In the genomic region with DNA sequence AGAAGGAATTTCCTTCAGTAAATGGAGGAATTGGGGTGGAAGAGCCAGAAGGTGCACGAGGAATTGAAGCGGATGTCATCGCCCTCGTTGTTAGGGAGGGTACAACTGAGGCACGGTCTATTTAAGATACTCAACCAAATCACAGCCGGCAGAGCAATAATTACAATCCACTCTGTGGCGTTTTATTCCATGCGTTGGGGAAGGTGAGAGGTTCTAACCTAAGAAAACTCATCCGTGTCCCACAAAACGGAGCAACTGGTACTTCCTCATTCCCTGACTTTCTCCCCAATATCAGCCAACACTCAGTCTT, we compare ENCODE assay signal across 9 cellular contexts. TPM values are rescaled to one million over a fixed set of nuclear protein-coding genes. Genes with fewer than 3 reads are reported as not detected.
A peak's percentile ranks its signal among the peaks of the same experiment; 100 is the strongest.
DNase-seq lines count a peak whose midpoint lies in the region; ATAC-seq, FAIRE-seq and TF ChIP-seq lines count a peak whose summit lies in the region.
"Had no signal": no experiment of that assay in that cellular context is flagged by ENCODE, and none has a peak within 500 bp of the region (broad histone marks: within the 10 kb centered on the region; RNA-seq: fewer than 3 reads in every experiment).

No MANE protein-coding gene starts in this region.

- 24% methylated on average over 10 of the region's 10 CpGs; no CpG with 5 or more reads in 1 of the 2 experiments for WGBS in H1 (ENCODE audit: extremely low coverage in 1 of 2, insufficient coverage in 1 of 2, insufficient read length in 1 of 2, insufficient replicate concordance in 2 of 2, low coverage in 1 of 2, low lambda C conversion rate in 2 of 2, missing lambda C conversion rate in 1 of 2), 2 experiments
- no CpG with 5 or more reads among the region's 10 CpGs for WGBS in neuronal stem cell (ENCODE audit: extremely low coverage in 2 of 2, insufficient read length in 2 of 2, insufficient replicate concordance in 1 of 2), 2 donors

- H3K4me2 ChIP-seq in OCI-LY1 (ENCODE audit: low read length) = peak overlapping the region; percentile 60
- peak overlapping the region; percentile 70 to 74 for H3K4me2 ChIP-seq in H1 (ENCODE audit: insufficient read depth in 1 of 2, low read depth in 2 of 2, low read length in 2 of 2)
- peak overlapping the region; percentile 35 for H3K4me2 ChIP-seq in neuronal stem cell (ENCODE audit: insufficient read depth, low read length, poor library complexity, severe bottlenecking)

- no peak for DNase-seq in CD4-positive, CD25-positive, alpha-beta regulatory T cell
- DNase-seq in H1 (ENCODE audit: low read depth in 1 of 2, low spot score in 2 of 2) (no peak), neuronal stem cell (ENCODE audit: low spot score) (no peak), superior temporal gyrus (ENCODE audit: extremely low spot score) (no peak), NCI-H1436 (lab: John Stamatoyannopoulos, UW) (no peak)
- no peak for DNase-seq in activated effector memory CD4-positive, alpha-beta T cell treated with Interleukin-2 at 50 U/mL for 16 hours

- no peak overlapping the region for H2AK5ac ChIP-seq in H1 (ENCODE audit: low read depth, low read length)
- H2AK5ac ChIP-seq in neuronal stem cell (ENCODE audit: low read depth, low read length) = no peak overlapping the region

- peak overlapping the region; percentile 62 for H3K27ac ChIP-seq in CD4-positive, CD25-positive, alpha-beta regulatory T cell (ENCODE audit: insufficient read depth, low read length, poor library complexity, severe bottlenecking)
- H3K27ac ChIP-seq in OCI-LY1 (ENCODE audit: low read depth, low read length, poor library complexity, severe bottlenecking) = no peak overlapping the region
- no peak overlapping the region for H3K27ac ChIP-seq in H1 (ENCODE audit: low read depth, low read length)
- no peak overlapping the region for H3K27ac ChIP-seq in neuronal stem cell (replicated peaks; ENCODE audit: low read length)

- no peak overlapping the region for H3K23ac ChIP-seq in H1 (ENCODE audit: insufficient read length)
- H3K23ac ChIP-seq in neuronal stem cell (ENCODE audit: low read depth, low read length, poor library complexity) = no peak overlapping the region

- no peak for TF ChIP-seq CTCF in OCI-LY1 (IDR thresholded peaks at IDR 0.05; ENCODE audit: low read length)
- TF ChIP-seq CTCF in H1 (IDR thresholded peaks at IDR 0.05; ENCODE audit: control extremely low read depth in 1 of 3, insufficient read depth in 1 of 3, low read depth in 1 of 3, low read length in 3 of 3) = no peak

- H3K4me3 Mint-ChIP-seq in CD4-positive, CD25-positive, alpha-beta regulatory T cell = peak overlapping the region; percentile 88 to 95 (median 90)

- CTCF ChIA-PET in H1 (lab: Charles Lee; ENCODE audit: partially characterized antibody) = interaction anchor here (0.7 to 4.0 kb wide), 31 partner anchors 10 to 255 kb away, joined by 3 to 24 read pairs (median 3); no protein-coding TSS in a partner anchor

- H3K27ac Mint-ChIP-seq in CD4-positive, CD25-positive, alpha-beta regulatory T cell = peak overlapping the region; percentile 69 to 76 (median 76)

- H3K27me3 ChIP-seq in CD4-positive, CD25-positive, alpha-beta regulatory T cell (ENCODE audit: control insufficient read depth, insufficient read depth, low read length) = peaks cover 27% of the 10 kb centered on the region
- H3K27me3 ChIP-seq in OCI-LY1 (ENCODE audit: insufficient read depth, low read length) (no peaks in the 10 kb centered on the region; the same call in 1 of the 2 replicates), H1 (replicated peaks in 1 of 4; ENCODE audit: control insufficient read depth in 3 of 4, extremely low read depth in 1 of 4, insufficient read depth in 3 of 4, low read length in 3 of 4) (no peaks in the 10 kb centered on the region), neuronal stem cell (ENCODE audit: control insufficient read depth in 3 of 3, insufficient read depth in 3 of 3, low read depth in 1 of 3, low read length in 3 of 3) (peaks cover 0 to 29% (median 4%) of the 10 kb centered on the region in 3 experiments)

- peak overlapping the region; percentile 76; the same call in 1 of the 2 replicates for H2BK5ac ChIP-seq in H1 (ENCODE audit: low read depth, low read length)
- H2BK5ac ChIP-seq in neuronal stem cell (ENCODE audit: low read length) = no peak overlapping the region

- H4K20me1 ChIP-seq in OCI-LY1 (ENCODE audit: insufficient read depth, low read length) (no peaks in the 10 kb centered on the region), H1 (replicated peaks in 1 of 2; ENCODE audit: control insufficient read depth in 1 of 2, insufficient read depth in 2 of 2, low read length in 2 of 2) (peaks cover 8 to 13% of the 10 kb centered on the region in 2 experiments)

- no peak for TF ChIP-seq POLR2A in H1 (IDR thresholded peaks at IDR 0.05; ENCODE audit: control extremely low read depth in 1 of 2, low read depth in 2 of 2, low read length in 2 of 2)

- H2BK20ac ChIP-seq in H1 (ENCODE audit: low read length) = no peak overlapping the region

- H3K56ac ChIP-seq in H1 (replicated peaks; ENCODE audit: insufficient read length, low read depth, low read length) = no peak overlapping the region

- POLR2A ChIA-PET in H1 (lab: Charles Lee; ENCODE audit: partially characterized antibody) = interaction anchor here (0.6 to 3.6 kb wide), 16 partner anchors 13 to 287 kb away, joined by 3 to 19 read pairs (median 3); a partner anchor contains a TSS

- no peaks in the 10 kb centered on the region for H3F3A ChIP-seq in OCI-LY1 (ENCODE audit: insufficient read depth, low read length)

- no peak overlapping the region for H2BK120ac ChIP-seq in H1 (replicated peaks; ENCODE audit: low read depth, low read length)
- no peak overlapping the region for H2BK120ac ChIP-seq in neuronal stem cell (ENCODE audit: low read depth, low read length)

- H3K9me2 ChIP-seq in OCI-LY1 (ENCODE audit: low read depth, low read length) = no peaks in the 10 kb centered on the region

- H2AFZ ChIP-seq in OCI-LY1 (ENCODE audit: low read length) (peak overlapping the region; percentile 89; the same call in 1 of the 2 replicates), H1 (ENCODE audit: low read length) (peak overlapping the region; percentile 87), neuronal stem cell (ENCODE audit: low read length) (peak overlapping the region; percentile 94)

- ATAC-seq in CD4-positive, CD25-positive, alpha-beta regulatory T cell (ENCODE audit: low read depth in 2 of 2) = no peak
- no peak for ATAC-seq in HG03354 (IDR thresholded peaks at IDR 0.05; ENCODE audit: poor library complexity, severe bottlenecking, unreplicated experiment)

- peak overlapping the region; percentile 64 for H3K9ac ChIP-seq in OCI-LY1 (ENCODE audit: low read length)
- peak overlapping the region in 1 of 4 experiments; percentile 8; a peak in 1 of 7 replicates for H3K9ac ChIP-seq in H1 (replicated peaks in 1 of 4; ENCODE audit: extremely low read depth in 1 of 4, low read depth in 3 of 4, low read length in 3 of 4)
- H3K9ac ChIP-seq in neuronal stem cell (ENCODE audit: low read depth, low read length, poor library complexity) = no peak overlapping the region

- H2BK12ac ChIP-seq in H1 (ENCODE audit: low read depth, low read length) (no peak overlapping the region), neuronal stem cell (ENCODE audit: low read length) (no peak overlapping the region)

- peaks cover 39% of the 10 kb centered on the region for H3K27me3 Mint-ChIP-seq in CD4-positive, CD25-positive, alpha-beta regulatory T cell

- no peaks in the 10 kb centered on the region for H3K79me2 ChIP-seq in OCI-LY1 (ENCODE audit: insufficient read depth, low read length)
- peaks cover 14 to 31% of the 10 kb centered on the region in 2 experiments for H3K79me2 ChIP-seq in H1 (ENCODE audit: control insufficient read depth in 1 of 2, insufficient read depth in 2 of 2, low read length in 2 of 2)

- no peak overlapping the region for H2BK15ac ChIP-seq in H1 (ENCODE audit: low read length)
- H2BK15ac ChIP-seq in neuronal stem cell (ENCODE audit: low read length) = peak overlapping the region; percentile 7

- no peaks in the 10 kb centered on the region for H3K36me3 ChIP-seq in CD4-positive, CD25-positive, alpha-beta regulatory T cell (ENCODE audit: control insufficient read depth, insufficient read depth, low read length)
- H3K36me3 ChIP-seq in OCI-LY1 (ENCODE audit: insufficient read depth, low read length) = peaks cover 6% of the 10 kb centered on the region; the same call in 1 of the 2 replicates
- peaks cover 0 to 7% (median 0%) of the 10 kb centered on the region in 4 experiments; a peak in 2 of 8 replicates for H3K36me3 ChIP-seq in H1 (ENCODE audit: control insufficient read depth in 2 of 4, insufficient read depth in 4 of 4, low read length in 3 of 4)
- no peaks in the 10 kb centered on the region for H3K36me3 ChIP-seq in neuronal stem cell (replicated peaks in 1 of 2; ENCODE audit: control insufficient read depth in 2 of 2, insufficient read depth in 2 of 2, low read length in 2 of 2)

- no peak overlapping the region for H4K5ac ChIP-seq in H1 (ENCODE audit: insufficient read length, low read depth, low read length)

- H3K79me1 ChIP-seq in H1 (ENCODE audit: low read depth, low read length) (peaks cover 11% of the 10 kb centered on the region), neuronal stem cell (ENCODE audit: low read depth, low read length) (no peaks in the 10 kb centered on the region)

- H3K4me3 ChIP-seq in CD4-positive, CD25-positive, alpha-beta regulatory T cell (ENCODE audit: low read depth, low read length) = peak overlapping the region; percentile 79
- H3K4me3 ChIP-seq in OCI-LY1 (ENCODE audit: low read depth, low read length, poor library complexity, severe bottlenecking) (peak overlapping the region; percentile 68), H1 (ENCODE audit: extremely low read depth in 1 of 4, insufficient read depth in 2 of 4, low read depth in 3 of 4, low read length in 4 of 4) (peak overlapping the region; percentile 35 to 96 (median 44)), neuronal stem cell (ENCODE audit: low read length in 2 of 2) (peak overlapping the region; percentile 71 to 75)

- FAIRE-seq in H1 (lab: Jason Lieb, UNC) = no peak

- H3K9me3 ChIP-seq in CD4-positive, CD25-positive, alpha-beta regulatory T cell (ENCODE audit: control insufficient read depth in 2 of 2, low read length in 2 of 2) = no peaks in the 10 kb centered on the region
- H3K9me3 ChIP-seq in OCI-LY1 (ENCODE audit: low read length) (no peaks in the 10 kb centered on the region), H1 (ENCODE audit: insufficient read depth in 2 of 2, low read depth in 1 of 2, low read length in 1 of 2) (no peaks in the 10 kb centered on the region), neuronal stem cell (replicated peaks in 1 of 2; ENCODE audit: control insufficient read depth in 2 of 2, insufficient read depth in 1 of 2, low read depth in 1 of 2, low read length in 2 of 2) (no peaks in the 10 kb centered on the region)

- peaks cover 17% of the 10 kb centered on the region for H3K4me1 ChIP-seq in CD4-positive, CD25-positive, alpha-beta regulatory T cell (ENCODE audit: control insufficient read depth, insufficient read depth, low read length, poor library complexity, severe bottlenecking)
- peaks cover 18% of the 10 kb centered on the region for H3K4me1 ChIP-seq in OCI-LY1 (ENCODE audit: insufficient read depth, low read length, severe bottlenecking)
- peaks cover 6 to 12% (median 9%) of the 10 kb centered on the region in 4 experiments; a peak in 6 of 7 replicates for H3K4me1 ChIP-seq in H1 (replicated peaks in 1 of 4; ENCODE audit: control insufficient read depth in 3 of 4, insufficient read depth in 4 of 4, low read length in 3 of 4)
- H3K4me1 ChIP-seq in neuronal stem cell (ENCODE audit: control insufficient read depth in 2 of 2, insufficient read depth in 1 of 2, low read depth in 1 of 2, low read length in 2 of 2) = peaks cover 0 to 9% of the 10 kb centered on the region in 2 donors

- H3K18ac ChIP-seq in H1 (ENCODE audit: extremely low read depth, low read length) (peak overlapping the region; percentile 60; the same call in 1 of the 2 replicates), neuronal stem cell (ENCODE audit: low read length) (no peak overlapping the region)

- H3K9me3 Mint-ChIP-seq in CD4-positive, CD25-positive, alpha-beta regulatory T cell = peaks cover 0 to 6% (median 0%) of the 10 kb centered on the region in 7 donors

- H4K91ac ChIP-seq in H1 (replicated peaks; ENCODE audit: insufficient read length, low read length) = no peak overlapping the region
- no peak overlapping the region for H4K91ac ChIP-seq in neuronal stem cell (ENCODE audit: low read depth, low read length, poor library complexity)

- H3K36me3 Mint-ChIP-seq in CD4-positive, CD25-positive, alpha-beta regulatory T cell = no peaks in the 10 kb centered on the region

- H4K8ac ChIP-seq in H1 (ENCODE audit: extremely low read depth, insufficient read depth, low read length) (no peak overlapping the region), neuronal stem cell (ENCODE audit: low read depth, low read length) (no peak overlapping the region)

- H3K4ac ChIP-seq in H1 (replicated peaks; ENCODE audit: insufficient read length, low read depth, low read length) = no peak overlapping the region
- no peak overlapping the region for H3K4ac ChIP-seq in neuronal stem cell (ENCODE audit: low read length)

- no peak overlapping the region for H3K14ac ChIP-seq in H1 (ENCODE audit: insufficient read length)
- H3K14ac ChIP-seq in neuronal stem cell (ENCODE audit: low read length) = no peak overlapping the region

- no peak for TF ChIP-seq RAD21 in H1 (IDR thresholded peaks at IDR 0.05 in 1 of 2, conservative IDR thresholded peaks at IDR 0.05 in 1 of 2; ENCODE audit: low read depth in 2 of 2, low read length in 2 of 2)

- H3K4me1 Mint-ChIP-seq in CD4-positive, CD25-positive, alpha-beta regulatory T cell = peaks cover 0 to 22% (median 14%) of the 10 kb centered on the region in 4 donors

- no peak for TF ChIP-seq EP300 in H1 (IDR thresholded peaks at IDR 0.05; ENCODE audit: borderline replicate concordance in 1 of 2, low read depth in 2 of 2, low read length in 2 of 2)

- peaks cover 10% of the 10 kb centered on the region; the same call in 1 of the 2 replicates for H3K23me2 ChIP-seq in H1 (ENCODE audit: low read depth, low read length)

RNA-seq across cellular contexts. Expression of a gene that starts 0.8 kb away (rescaled TPM):
- 33.6 TPM for total RNA-seq in CD4-positive, CD25-positive, alpha-beta regulatory T cell
- 1 to 10 TPM in 2 of 4 donors, under 1 TPM in 2; 0.60 to 2.1 (median 1.4) TPM for polyA plus RNA-seq in CD4-positive, CD25-positive, alpha-beta regulatory T cell
- total RNA-seq in H1 (2021; fragmentation: NEBNext Ultra II Directional; extraction: Animal tissue kit (Norgen Biotek cat#: 25700)) = 153 and 157 TPM in 2 replicates
- polyA plus RNA-seq in H1 (2011; rRNA removed) = 15.9 and 20.2 TPM in 2 replicates
- polyA plus RNA-seq in H1 (2011; cell fraction: cytosol; rRNA removed) = 37.4 TPM
- polyA plus RNA-seq in H1 (2011; cell fraction: nucleus; rRNA removed) = 71.6 TPM
- 82.9 to 111 TPM (median 107 TPM) in 4 replicates for polyA plus RNA-seq in H1 (2012, experiment 1 of 2)
- 24.2 TPM for polyA plus RNA-seq in H1 (2012, experiment 2 of 2)
- polyA plus RNA-seq in H1 (2013, experiment 1 of 2) = 178 TPM
- 185 TPM for polyA plus RNA-seq in H1 (2013, experiment 2 of 2)
- 25.7 and 32.9 TPM in 2 replicates for polyA minus RNA-seq in H1 (2011; rRNA and poly(A)+ RNA removed)
- 45.1 TPM for polyA minus RNA-seq in H1 (2011; cell fraction: cytosol; rRNA and poly(A)+ RNA removed)
- polyA minus RNA-seq in H1 (2011; cell fraction: nucleus; rRNA and poly(A)+ RNA removed) = 40.6 TPM
- 22.3 TPM for polyA plus RNA-seq in neuronal stem cell (2013, experiment 1 of 2)
- 23.5 TPM for polyA plus RNA-seq in neuronal stem cell (2013, experiment 2 of 2)

RNA-seq across cellular contexts. Expression of a gene that starts 16.9 kb away (rescaled TPM):
- total RNA-seq in CD4-positive, CD25-positive, alpha-beta regulatory T cell = not detected
- polyA plus RNA-seq in CD4-positive, CD25-positive, alpha-beta regulatory T cell = not detected
- total RNA-seq in H1 (2021; fragmentation: NEBNext Ultra II Directional; extraction: Animal tissue kit (Norgen Biotek cat#: 25700)) = not detected in 2 replicates
- not detected in 2 replicates for polyA plus RNA-seq in H1 (2011; rRNA removed)
- polyA plus RNA-seq in H1 (2011; cell fraction: cytosol; rRNA removed) = not detected
- polyA plus RNA-seq in H1 (2011; cell fraction: nucleus; rRNA removed) = not detected
- not detected in 4 replicates for polyA plus RNA-seq in H1 (2012, experiment 1 of 2)
- polyA plus RNA-seq in H1 (2012, experiment 2 of 2) = not detected
- not detected for polyA plus RNA-seq in H1 (2013, experiment 1 of 2)
- not detected for polyA plus RNA-seq in H1 (2013, experiment 2 of 2)
- polyA minus RNA-seq in H1 (2011; rRNA and poly(A)+ RNA removed) = not detected in 2 replicates
- not detected for polyA minus RNA-seq in H1 (2011; cell fraction: cytosol; rRNA and poly(A)+ RNA removed)
- not detected for polyA minus RNA-seq in H1 (2011; cell fraction: nucleus; rRNA and poly(A)+ RNA removed)
- polyA plus RNA-seq in neuronal stem cell (2013, experiment 1 of 2) = not detected
- polyA plus RNA-seq in neuronal stem cell (2013, experiment 2 of 2) = not detected
- total RNA-seq: RPMI7951 had no signal
